Comparison of ENCODE assay signal across 16 cellular contexts in the genomic region with DNA sequence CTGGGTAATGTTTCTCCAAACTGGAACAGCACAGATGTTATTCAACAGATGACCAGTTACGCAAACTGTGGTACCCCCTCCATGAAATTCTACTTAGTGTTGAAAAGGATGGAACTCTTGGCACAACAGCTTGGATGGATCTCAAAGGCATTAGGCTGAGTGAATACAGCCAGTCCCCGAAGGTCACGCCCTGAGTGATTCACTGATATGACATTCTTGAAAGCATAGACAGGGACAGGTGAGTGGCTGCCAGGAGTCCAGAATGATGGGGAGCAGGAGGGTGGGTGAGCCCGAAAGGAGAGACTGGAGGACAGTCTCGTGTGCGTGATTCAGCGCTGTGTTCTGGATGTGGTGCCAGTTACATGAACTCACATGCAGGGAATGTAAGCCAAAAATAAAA.
A peak's percentile ranks its signal among the peaks of the same experiment; 100 is the strongest.
DNase-seq lines count a peak whose midpoint lies in the region; ATAC-seq and TF ChIP-seq lines count a peak whose summit lies in the region.
"Had no signal": no experiment of that assay in that cellular context is flagged by ENCODE, and none has a peak within 500 bp of the region (broad histone marks: within the 10 kb centered on the region; RNA-seq: fewer than 3 reads in every experiment).

No MANE protein-coding gene starts in this region.

- peaks cover 14% of the 10 kb centered on the region; the same call in 1 of the 2 replicates for H3K4me1 ChIP-seq in SJCRH30

- peak overlapping the region; percentile 76 for H3K27ac ChIP-seq in SJCRH30

- H3K4me1 Mint-ChIP-seq in osteocyte (ENCODE audit: unreplicated experiment): peaks cover 5% of the 10 kb centered on the region
- H3K4me1 Mint-ChIP-seq: B cell had no signal

- H3K9me3 Mint-ChIP-seq in osteocyte (ENCODE audit: unreplicated experiment): no peaks in the 10 kb centered on the region

- no peak overlapping the region for H3K4me3 ChIP-seq in SJCRH30
- H3K4me3 ChIP-seq: GM12878 had no signal

- ATAC-seq in GM21737 (IDR thresholded peaks at IDR 0.05; ENCODE audit: unreplicated experiment): no peak
- ATAC-seq: GM12878 had no signal

- no peaks in the 10 kb centered on the region for H3K36me3 Mint-ChIP-seq in osteocyte (ENCODE audit: unreplicated experiment)

- H3K27ac Mint-ChIP-seq in osteocyte (ENCODE audit: unreplicated experiment): no peak overlapping the region
- H3K27ac Mint-ChIP-seq: B cell; CD4-positive, alpha-beta T cell; HFFc6 had no signal

- H3K9me3 ChIP-seq in SJCRH30 (replicated peaks): no peaks in the 10 kb centered on the region

- TF ChIP-seq CTCF in osteocyte (IDR thresholded peaks at IDR 0.05): no peak

- no peaks in the 10 kb centered on the region for H3K27me3 ChIP-seq in SJCRH30

- H3K36me3 ChIP-seq in SJCRH30: no peaks in the 10 kb centered on the region

- H3K4me3 Mint-ChIP-seq in osteocyte (ENCODE audit: unreplicated experiment): no peak overlapping the region
- H3K4me3 Mint-ChIP-seq: B cell; CD4-positive, alpha-beta T cell; HFFc6 had no signal

- peaks cover 3% of the 10 kb centered on the region for H3K27me3 Mint-ChIP-seq in osteocyte (ENCODE audit: unreplicated experiment)
- H3K27me3 Mint-ChIP-seq: B cell; CD4-positive, alpha-beta T cell had no signal

- DNase-seq in SJCRH30: peak; percentile 59 to 67
- DNase-seq in islet precursor cell: peak; percentile 52
- DNase-seq in osteocyte (ENCODE audit: extremely low spot score, unreplicated experiment): peak; percentile 46
- DNase-seq in NCI-H2029 treated with DMSO at 0.1 percent for 48 hours (lab: John Stamatoyannopoulos, UW): no peak
- no peak for DNase-seq in KG1 (lab: John Stamatoyannopoulos, UW)
- DNase-seq in Kasumi-1 (lab: John Stamatoyannopoulos, UW): no peak
- DNase-seq: C1 segment of cervical spinal cord; Calu3; CD4-positive, alpha-beta T cell; DMS 273 treated with DMSO at 0.1 percent for 48 hours; GOT3; HCEC 1CT; HFFc6 had no signal

Comparison
In these comparisons a context has a peak if more than half of its experiments do, and no peak if none do; other contexts are left out.
1. DNase-seq: peak in SJCRH30 (2 of 2), islet precursor cell (single experiment) and osteocyte (single experiment); none in NCI-H2029 treated with DMSO at 0.1 percent for 48 hours (single experiment), KG1 (single experiment) and Kasumi-1 (0 of 2).